In genomic region chr15:80411788-80412288, GRCh38 we compare ENCODE assay signal across 20 cellular contexts. TPM values are rescaled to one million over a fixed set of nuclear protein-coding genes. Genes with fewer than 3 reads are reported as not detected.
"Had no signal": no experiment of that assay in that cellular context is flagged by ENCODE, and none has a peak within 500 bp of the region (broad histone marks: within the 10 kb centered on the region; RNA-seq: fewer than 3 reads in every experiment).

No MANE protein-coding gene starts in this region.

- H3K27ac Mint-ChIP-seq: activated naive CD8-positive, alpha-beta T cell treated with anti-CD3 and anti-CD28 coated beads for 36 hours; endodermal cell; nephron had no signal

- H3K4me3 Mint-ChIP-seq: activated naive CD8-positive, alpha-beta T cell treated with anti-CD3 and anti-CD28 coated beads for 36 hours; endodermal cell; nephron had no signal

- H3K36me3 Mint-ChIP-seq: activated naive CD8-positive, alpha-beta T cell treated with anti-CD3 and anti-CD28 coated beads for 36 hours had no signal

- H3K9me3 Mint-ChIP-seq: activated naive CD8-positive, alpha-beta T cell treated with anti-CD3 and anti-CD28 coated beads for 36 hours; endodermal cell; nephron had no signal

- DNase-seq: activated CD4-positive, alpha-beta T cell treated with anti-CD3 and anti-CD28 coated beads for 4 hours; activated CD4-positive, alpha-beta T cell treated with anti-CD3 and anti-CD28 coated beads, Interleukin-2, amount 50 U/mL, for 48 hours; activated CD8-positive, alpha-beta memory T cell treated with anti-CD3 and anti-CD28 coated beads for 24 hours; activated effector memory CD4-positive, alpha-beta T cell treated with Interleukin-2 at 50 U/mL for 16 hours; activated naive CD4-positive, alpha-beta T cell treated with Interleukin-2 at 50 U/mL for 16 hours; activated naive CD8-positive, alpha-beta T cell treated with anti-CD3 and anti-CD28 coated beads for 36 hours; adrenal gland; brain microvascular endothelial cell; endodermal cell; foreskin fibroblast; heart right ventricle; kidney glomerular epithelial cell; left lung; retina; stimulated activated naive CD4-positive, alpha-beta T cell treated with Interleukin-2 at 50 U/mL for 16 hours; thyroid gland; upper lobe of left lung had no signal

- H3K4me1 Mint-ChIP-seq: activated naive CD8-positive, alpha-beta T cell treated with anti-CD3 and anti-CD28 coated beads for 36 hours had no signal

- ATAC-seq: esophagus mucosa, heart right ventricle, left lung had no signal

RNA-seq across cellular contexts. Expression of gene ARNT2, which starts 7.7 kb away (rescaled TPM):
- total RNA-seq: activated naive CD8-positive, alpha-beta T cell treated with anti-CD3 and anti-CD28 coated beads for 36 hours; T-helper 1 cell treated with Interleukin-12 subunit alpha and Interleukin-12 subunit beta and Interleukin-4 antibody, amounts not matched to agents 30 ng/mL and 1 ng/mL, for 36 hours had no signal
